In genomic region chr2:39665811-39666488, GRCh38 we compare ENCODE assay signal across 8 cellular contexts. TPM values are rescaled to one million over a fixed set of nuclear protein-coding genes. Genes with fewer than 3 reads are reported as not detected.
DNase-seq lines count a peak whose midpoint lies in the region; ATAC-seq and TF ChIP-seq lines count a peak whose summit lies in the region.

TMEM178A (plus strand) TSS chr2:39665917; CDS start chr2:39665975, 58 bp downstream.

- ATAC-seq in GM18498 (IDR thresholded peaks at IDR 0.05; ENCODE audit: unreplicated experiment) = no peak

- H3K4me1 ChIP-seq in ectodermal cell (ENCODE audit: control insufficient read depth, insufficient read depth, low read length) = peaks cover 7% of the 10 kb centered on the region
- H3K4me1 ChIP-seq in muscle layer of colon (ENCODE audit: insufficient read depth, low read length) = peaks cover 7% of the 10 kb centered on the region
- no peaks in the 10 kb centered on the region for H3K4me1 ChIP-seq in MM.1S (ENCODE audit: low read length)

- H2AFZ ChIP-seq in MM.1S (ENCODE audit: low read length) = no peak within 1 kb of the TSS

- H3K9me2 ChIP-seq in MM.1S (replicated peaks; ENCODE audit: insufficient read depth, low read length) = no peaks in the 10 kb centered on the region

- TF ChIP-seq CTCF in GM06990 (IDR thresholded peaks at IDR 0.05; ENCODE audit: insufficient read depth, low read length, poor library complexity, severe bottlenecking) (no peak), MM.1S (IDR thresholded peaks at IDR 0.05; ENCODE audit: low read length) (no peak)

- DNase-seq in GM06990 (ENCODE audit: extremely low read depth, insufficient read length) = peak; percentile 6
- DNase-seq in NCI-H2171 treated with DMSO at 0.1 percent for 48 hours (lab: John Stamatoyannopoulos, UW) = peak; percentile 22
- no peak for DNase-seq in DMS114 treated with DMSO at 0.1 percent for 48 hours (lab: John Stamatoyannopoulos, UW; ENCODE audit: unreplicated experiment)
- DNase-seq in NCI-H2107 (lab: John Stamatoyannopoulos, UW) = no peak
- DNase-seq in MM.1S = no peak

- no peaks in the 10 kb centered on the region for H3K79me2 ChIP-seq in MM.1S (ENCODE audit: low read length)

- H3K27me3 ChIP-seq in GM06990 (replicated peaks; ENCODE audit: control insufficient read depth, insufficient read depth, low read length) (no peaks in the 10 kb centered on the region; the same call in none of the 2 replicates), ectodermal cell (ENCODE audit: control insufficient read depth, insufficient read depth, low read length, poor library complexity, severe bottlenecking) (peaks cover 56% of the 10 kb centered on the region), muscle layer of colon (ENCODE audit: control insufficient read depth in 1 of 2, insufficient read depth in 2 of 2, low read length in 2 of 2) (peaks cover 10 to 23% of the 10 kb centered on the region in 2 donors), MM.1S (replicated peaks; ENCODE audit: insufficient read depth, low read length) (no peaks in the 10 kb centered on the region)

- H3K27ac ChIP-seq in ectodermal cell (ENCODE audit: insufficient read depth, low read depth, low read length, poor library complexity, severe bottlenecking) (no peak within 1 kb of the TSS), muscle layer of colon (ENCODE audit: low read depth, low read length) (no peak within 1 kb of the TSS), MM.1S (ENCODE audit: low read length) (no peak within 1 kb of the TSS)

- no peaks in the 10 kb centered on the region for H3K36me3 ChIP-seq in GM06990 (ENCODE audit: control insufficient read depth, insufficient read depth, low read length)
- H3K36me3 ChIP-seq in ectodermal cell (ENCODE audit: control insufficient read depth, insufficient read depth, low read length) = no peaks in the 10 kb centered on the region
- H3K36me3 ChIP-seq in muscle layer of colon (ENCODE audit: insufficient read depth, low read length) = no peaks in the 10 kb centered on the region
- no peaks in the 10 kb centered on the region for H3K36me3 ChIP-seq in MM.1S (replicated peaks; ENCODE audit: insufficient read depth, low read length)

- WGBS in ectodermal cell, 2 experiments = 0% methylated on average over 90 of the region's 90 CpGs

- no peaks in the 10 kb centered on the region for H3F3A ChIP-seq in MM.1S (ENCODE audit: insufficient read depth, low read length)

- H3K9ac ChIP-seq in muscle layer of colon (ENCODE audit: low read length) (no peak within 1 kb of the TSS), MM.1S (ENCODE audit: low read length) (no peak within 1 kb of the TSS)

- H3K9me3 ChIP-seq in ectodermal cell (ENCODE audit: control insufficient read depth, low read length) (no peaks in the 10 kb centered on the region), muscle layer of colon (ENCODE audit: low read length) (no peaks in the 10 kb centered on the region), MM.1S (replicated peaks; ENCODE audit: insufficient read depth, low read length) (no peaks in the 10 kb centered on the region)

- H4K20me1 ChIP-seq in MM.1S (ENCODE audit: insufficient read depth, low read length) = no peaks in the 10 kb centered on the region

- H3K4me3 ChIP-seq in GM06990 (replicated peaks; ENCODE audit: low read depth, low read length) = no peak within 1 kb of the TSS
- peak within 1 kb of the TSS; percentile 65 for H3K4me3 ChIP-seq in ectodermal cell (ENCODE audit: insufficient read depth, low read depth, low read length)
- H3K4me3 ChIP-seq in muscle layer of colon (ENCODE audit: low read depth in 1 of 2, low read length in 2 of 2) = peak within 1 kb of the TSS; percentile 51 to 53
- no peak within 1 kb of the TSS for H3K4me3 ChIP-seq in MM.1S (ENCODE audit: low read length)

- no peak within 1 kb of the TSS for H3K4me2 ChIP-seq in MM.1S (ENCODE audit: low read depth, low read length)

RNA-seq across cellular contexts. Expression of gene TMEM178A, which starts in this region (rescaled TPM):
- 7.1 TPM for polyA plus RNA-seq in ectodermal cell (2013, experiment 1 of 4)
- 9.7 TPM for polyA plus RNA-seq in ectodermal cell (2013, experiment 2 of 4)
- polyA plus RNA-seq in ectodermal cell (2013, experiment 3 of 4) = 9.3 TPM
- polyA plus RNA-seq in ectodermal cell (2013, experiment 4 of 4) = 9.4 TPM

Comparison
In these comparisons a context has a peak if more than half of its experiments do, and no peak if none do; other contexts are left out.
1. DNase-seq: peak in GM06990 (single experiment) and NCI-H2171 treated with DMSO at 0.1 percent for 48 hours (single experiment); none in DMS114 treated with DMSO at 0.1 percent for 48 hours (single experiment), NCI-H2107 (single experiment) and MM.1S (single experiment).
2. H3K4me3 ChIP-seq: peak in ectodermal cell (single experiment) and muscle layer of colon (2 of 2); none in GM06990 (single experiment) and MM.1S (single experiment).